In the genomic region with DNA sequence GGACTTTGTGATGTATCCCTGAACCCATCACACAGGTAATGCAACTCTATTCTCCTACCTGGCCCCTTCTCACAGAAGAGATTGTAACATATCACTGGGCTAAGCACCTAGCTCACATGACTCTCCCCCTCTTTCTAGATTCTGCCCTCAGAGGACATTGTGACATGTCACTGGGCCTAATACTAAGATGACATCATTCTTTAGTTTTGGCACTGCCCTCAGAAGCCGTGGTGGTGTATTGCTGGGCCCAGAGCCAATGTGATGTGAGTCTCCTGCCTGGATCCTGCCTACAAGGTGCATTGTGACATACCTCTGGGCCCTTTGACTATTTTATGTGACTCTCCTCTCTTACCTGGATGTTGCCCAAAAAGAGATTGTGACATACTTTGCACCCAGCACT, we compare ENCODE assay signal across 26 cellular contexts. TPM values are rescaled to one million over a fixed set of nuclear protein-coding genes. Genes with fewer than 3 reads are reported as not detected.
"Had no signal": no experiment of that assay in that cellular context is flagged by ENCODE, and none has a peak within 500 bp of the region (broad histone marks: within the 10 kb centered on the region; RNA-seq: fewer than 3 reads in every experiment).

No MANE protein-coding gene starts in this region.

- DNase-seq: hypothalamus; immature natural killer cell; kidney; left ventricle myocardium inferior; mesendoderm; naive thymus-derived CD4-positive, alpha-beta T cell; ovary; right lobe of liver; stimulated activated CD4-positive, alpha-beta T cell treated with anti-CD3 and anti-CD28 coated beads, Interleukin-1b, Interleukin-23, amount 100 ng/mL, for 48 hours; stimulated activated CD4-positive, alpha-beta T cell treated with anti-CD3 and anti-CD28 coated beads, Interleukin-2, amount 100 ng/mL, for 48 hours; stimulated activated CD4-positive, alpha-beta T cell treated with anti-CD3 and anti-CD28 coated beads, Interleukin-4, amount 100 ng/mL, for 4 hours; stimulated activated CD8-positive, alpha-beta memory T cell treated with anti-CD3 and anti-CD28 coated beads, Interleukin-4, amount 100 ng/mL, for 48 hours; stimulated activated naive CD4-positive, alpha-beta T cell treated with Interleukin-2 at 50 U/mL for 16 hours; stimulated activated naive CD8-positive, alpha-beta T cell treated with anti-CD3 and anti-CD28 coated beads, Interleukin-15, amount 100 ng/mL, for 72 hours; substantia nigra; uterus had no signal

- H3K4me3 Mint-ChIP-seq: immature natural killer cell; mesothelial cell of epicardium; naive thymus-derived CD4-positive, alpha-beta T cell; natural killer cell treated with Interleukin-12 subunit alpha and Interleukin-12 subunit beta and Interleukin-15 and Interleukin-18, amount 100 ng/mL, for 72 hours; stimulated activated memory B cell treated with anti-CD40 and anti-IgM and Interleukin-4, amounts not matched to agents 10 μg/mL and 1 μg/mL and 100 μg/mL, for 72 hours; stimulated activated naive CD8-positive, alpha-beta T cell treated with anti-CD3 and anti-CD28 coated beads, Interleukin-15, amount 100 ng/mL, for 72 hours; type B pancreatic cell had no signal

- H3K4me1 Mint-ChIP-seq: immature natural killer cell; mesothelial cell of epicardium; naive thymus-derived CD4-positive, alpha-beta T cell; stimulated activated memory B cell treated with anti-CD40 and anti-IgM and Interleukin-4, amounts not matched to agents 10 μg/mL and 1 μg/mL and 100 μg/mL, for 72 hours; stimulated activated naive CD8-positive, alpha-beta T cell treated with anti-CD3 and anti-CD28 coated beads, Interleukin-15, amount 100 ng/mL, for 72 hours had no signal

- H3K4me3 ChIP-seq: left ventricle myocardium inferior, lung, ovary, right atrium auricular region, right lobe of liver, smooth muscle cell, tibial nerve, uterus had no signal

- ATAC-seq: naive thymus-derived CD4-positive, alpha-beta T cell; natural killer cell treated with Interleukin-12 subunit alpha and Interleukin-12 subunit beta and Interleukin-15 and Interleukin-18, amount 100 ng/mL, for 72 hours; stimulated activated memory B cell treated with anti-CD40 and anti-IgM and Interleukin-4, amounts not matched to agents 10 μg/mL and 1 μg/mL and 100 μg/mL, for 72 hours; stimulated activated naive CD8-positive, alpha-beta T cell treated with anti-CD3 and anti-CD28 coated beads, Interleukin-15, amount 100 ng/mL, for 72 hours had no signal

- H3K36me3 Mint-ChIP-seq: stimulated activated memory B cell treated with anti-CD40 and anti-IgM and Interleukin-4, amounts not matched to agents 10 μg/mL and 1 μg/mL and 100 μg/mL, for 72 hours had no signal

- H3K27me3 Mint-ChIP-seq: naive thymus-derived CD4-positive, alpha-beta T cell; natural killer cell treated with Interleukin-12 subunit alpha and Interleukin-12 subunit beta and Interleukin-15 and Interleukin-18, amount 100 ng/mL, for 72 hours; progenitor cell of endocrine pancreas; stimulated activated memory B cell treated with anti-CD40 and anti-IgM and Interleukin-4, amounts not matched to agents 10 μg/mL and 1 μg/mL and 100 μg/mL, for 72 hours; stimulated activated naive CD8-positive, alpha-beta T cell treated with anti-CD3 and anti-CD28 coated beads, Interleukin-15, amount 100 ng/mL, for 72 hours; type B pancreatic cell had no signal

- H3K27ac Mint-ChIP-seq: immature natural killer cell; mesothelial cell of epicardium; naive thymus-derived CD4-positive, alpha-beta T cell; natural killer cell treated with Interleukin-12 subunit alpha and Interleukin-12 subunit beta and Interleukin-15 and Interleukin-18, amount 100 ng/mL, for 72 hours; stimulated activated memory B cell treated with anti-CD40 and anti-IgM and Interleukin-4, amounts not matched to agents 10 μg/mL and 1 μg/mL and 100 μg/mL, for 72 hours; type B pancreatic cell had no signal

RNA-seq across cellular contexts. Expression of gene ZNF730, which starts 21.4 kb away (rescaled TPM):
- total RNA-seq: omental fat pad, right atrium auricular region, right lobe of liver had no signal
